Comparison of ENCODE assay signal across 19 cellular contexts in the genomic region with DNA sequence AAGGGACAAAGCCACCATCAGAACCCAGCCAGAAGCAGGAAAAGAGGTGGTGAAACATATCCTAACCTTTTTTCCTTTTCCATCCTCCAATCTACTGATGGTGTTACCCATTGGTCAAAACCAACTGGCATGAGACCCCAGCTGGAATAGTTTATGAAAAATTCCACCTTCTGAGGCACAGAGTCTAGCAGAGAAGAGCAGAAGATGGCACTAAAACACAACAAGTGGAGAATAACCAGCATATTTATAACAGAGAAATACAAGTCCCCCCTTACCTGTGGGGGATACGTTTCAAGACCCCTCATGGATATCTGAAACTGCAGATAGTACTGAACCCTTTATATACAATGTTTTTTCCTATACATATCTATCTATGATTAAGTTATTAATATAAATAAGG.
"Had no signal": no experiment of that assay in that cellular context is flagged by ENCODE, and none has a peak within 500 bp of the region (broad histone marks: within the 10 kb centered on the region; RNA-seq: fewer than 3 reads in every experiment).

No MANE protein-coding gene starts in this region.

- H3K4me3 ChIP-seq: colonic mucosa, heart right ventricle, lower lobe of right lung, ovary, stomach, thoracic aorta, upper lobe of right lung had no signal

- H3K9me3 ChIP-seq: colonic mucosa, lower lobe of right lung, ovary, stomach, thoracic aorta, upper lobe of right lung had no signal

- H3K27ac ChIP-seq: colonic mucosa, heart right ventricle, lower lobe of right lung, ovary, stomach, thoracic aorta, upper lobe of right lung had no signal

- H3K27me3 Mint-ChIP-seq: activated B cell treated with CpG ODN at 0.5 μM for 24 hours; activated naive CD8-positive, alpha-beta T cell had no signal

- FAIRE-seq: frontal cortex, TTC549 had no signal

- H3K36me3 Mint-ChIP-seq: activated naive CD8-positive, alpha-beta T cell; mesothelial cell of epicardium had no signal

- H3K36me3 ChIP-seq: colonic mucosa, heart right ventricle, lower lobe of right lung, ovary, stomach, thoracic aorta, upper lobe of right lung had no signal

- H3K27ac Mint-ChIP-seq: activated B cell treated with CpG ODN at 0.5 μM for 24 hours; activated CD4-positive, alpha-beta T cell treated with anti-CD3 and anti-CD28 coated beads, Interleukin-2, amount 10 ng/mL, durations not matched to agents 7 days and 5 days; activated naive CD8-positive, alpha-beta T cell; mesothelial cell of epicardium had no signal

- H3K27me3 ChIP-seq: colonic mucosa, heart right ventricle, ovary, stomach, upper lobe of right lung had no signal

- DNase-seq: activated B cell treated with CpG ODN at 0.5 μM for 24 hours; activated CD4-positive, alpha-beta T cell treated with anti-CD3 and anti-CD28 coated beads, Interleukin-2, amount 10 ng/mL, durations not matched to agents 7 days and 5 days; activated CD8-positive, alpha-beta memory T cell treated with anti-CD3 and anti-CD28 coated beads, Interleukin-2, amount 50 U/mL, for 48 hours; activated gamma-delta T cell treated with Interleukin-2 at 50 U/mL for 16 hours; amniotic stem cell; colonic mucosa; effector CD4-positive, alpha-beta T cell; heart right ventricle; left cardiac atrium; lower lobe of right lung; ovary; stimulated activated CD4-positive, alpha-beta T cell treated with anti-CD3 and anti-CD28 coated beads, Interleukin-1b, Interleukin-23, amount 100 ng/mL, for 48 hours; stomach; upper lobe of right lung had no signal

- ATAC-seq: heart right ventricle, left cardiac atrium, lower lobe of right lung, upper lobe of right lung had no signal

- H3K4me3 Mint-ChIP-seq: activated B cell treated with CpG ODN at 0.5 μM for 24 hours; activated CD4-positive, alpha-beta T cell treated with anti-CD3 and anti-CD28 coated beads, Interleukin-2, amount 10 ng/mL, durations not matched to agents 7 days and 5 days; activated naive CD8-positive, alpha-beta T cell; mesothelial cell of epicardium had no signal

- H3K4me1 ChIP-seq: colonic mucosa had no signal
